ENCODE assay signal across 8 cellular contexts in genomic region chr1:244272471-244273261, GRCh38.
DNase-seq lines count a peak whose midpoint lies in the region; ATAC-seq, FAIRE-seq and TF ChIP-seq lines count a peak whose summit lies in the region.

No MANE protein-coding gene starts in this region.

- peaks cover 7% of the 10 kb centered on the region for H3K27me3 Mint-ChIP-seq in nephron progenitor cell (ENCODE audit: low read depth, poor library complexity)

- H3K27ac Mint-ChIP-seq in nephron progenitor cell: no peak overlapping the region

- ATAC-seq in GM21723 (IDR thresholded peaks at IDR 0.05; ENCODE audit: unreplicated experiment): peak; percentile 95

- TF ChIP-seq CTCF in D721Med (IDR thresholded peaks at IDR 0.05; ENCODE audit: insufficient read depth, missing control alignments) (peak; percentile 100), LNCAP (IDR thresholded peaks at IDR 0.05) (peak; percentile 100), nephron progenitor cell (IDR thresholded peaks at IDR 0.05) (peak; percentile 96)

- FAIRE-seq in D721Med (lab: Jason Lieb, UNC): peak; percentile 99
- peak; percentile 84 for FAIRE-seq in RCC 7860 (lab: Jason Lieb, UNC)

- H3K9me3 Mint-ChIP-seq in nephron progenitor cell: peaks cover 24% of the 10 kb centered on the region

- peaks cover 12% of the 10 kb centered on the region for H3K36me3 Mint-ChIP-seq in nephron progenitor cell (ENCODE audit: low read depth)

- peaks cover 22% of the 10 kb centered on the region for H3K4me1 Mint-ChIP-seq in nephron progenitor cell

- no peak overlapping the region for H3K4me3 Mint-ChIP-seq in nephron progenitor cell

- peak; percentile 48 for DNase-seq in D721Med (ENCODE audit: insufficient read length, low spot score)
- DNase-seq in RCC 7860 (ENCODE audit: low spot score): peak; percentile 77
- peak; percentile 70 to 79 for DNase-seq in activated T-cell treated with anti-CD3 and anti-CD28 coated beads, Interleukin-2, amount 50 U/mL, for 48 hours
- peak; percentile 80 for DNase-seq in fibroblast of gingiva (ENCODE audit: low read depth)
- DNase-seq in nephron progenitor cell: peak; percentile 73
- DNase-seq in stimulated activated naive CD4-positive, alpha-beta T cell treated with Interleukin-2 at 50 U/mL for 16 hours (lab: John Stamatoyannopoulos, UW): peak; percentile 32

Comparison
In these comparisons a context has a peak if more than half of its experiments do, and no peak if none do; other contexts are left out.
1. Peak in every context shown above with its lines: DNase-seq and ATAC-seq.